ENCODE assay signal across 2 cellular contexts in the genomic region with DNA sequence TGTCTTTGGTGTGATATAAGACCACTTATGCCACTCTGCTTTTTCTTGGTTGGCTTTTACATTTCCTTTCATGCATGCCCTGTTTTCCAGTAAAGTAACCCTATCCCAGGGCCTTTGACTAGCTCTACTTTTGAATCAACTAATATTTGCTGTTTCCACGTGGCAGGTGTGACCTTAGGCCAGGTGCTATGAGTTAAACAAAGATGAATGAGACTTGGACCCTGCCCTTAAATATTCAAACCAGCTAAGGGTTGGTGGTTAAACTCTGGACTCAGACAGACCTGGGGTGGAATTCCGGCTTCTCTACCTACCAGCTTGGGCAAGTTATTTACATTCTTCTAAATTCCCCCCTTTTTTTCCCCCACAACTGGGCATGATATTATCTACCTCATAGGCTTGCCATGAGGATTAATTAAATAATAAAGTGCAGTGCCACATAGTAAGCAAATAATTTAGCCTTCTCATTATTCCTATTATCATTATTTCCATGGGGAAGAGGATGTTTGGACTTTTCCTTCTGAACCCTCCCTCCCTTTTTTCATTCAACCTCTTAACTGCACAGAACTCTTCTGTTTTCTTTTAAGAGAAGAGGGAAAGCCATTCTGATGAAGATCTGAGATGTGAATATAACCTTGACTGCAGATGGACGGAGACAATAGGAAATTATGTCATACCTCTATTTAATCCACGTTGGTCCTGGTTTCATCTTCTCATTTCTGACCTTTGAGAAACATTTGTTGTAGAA.
TF ChIP-seq lines count a peak whose summit lies in the region.

No MANE protein-coding gene starts in this region.

TF ChIP-seq in IMR-90, 13 proteins besides CTCF, POLR2A, EP300 and RAD21:
- no peak for TF ChIP-seq NFE2L2 (IDR thresholded peaks at IDR 0.05; ENCODE audit: low read depth, low read length)
- TF ChIP-seq, protein P1, sequence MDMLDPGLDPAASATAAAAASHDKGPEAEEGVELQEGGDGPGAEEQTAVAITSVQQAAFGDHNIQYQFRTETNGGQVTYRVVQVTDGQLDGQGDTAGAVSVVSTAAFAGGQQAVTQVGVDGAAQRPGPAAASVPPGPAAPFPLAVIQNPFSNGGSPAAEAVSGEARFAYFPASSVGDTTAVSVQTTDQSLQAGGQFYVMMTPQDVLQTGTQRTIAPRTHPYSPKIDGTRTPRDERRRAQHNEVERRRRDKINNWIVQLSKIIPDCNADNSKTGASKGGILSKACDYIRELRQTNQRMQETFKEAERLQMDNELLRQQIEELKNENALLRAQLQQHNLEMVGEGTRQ (IDR thresholded peaks at IDR 0.05; ENCODE audit: low read depth, low read length), result no peak

TF ChIP-seq in WTC11, 78 proteins besides CTCF, POLR2A, EP300 and RAD21:
- TF ChIP-seq FOXK1 (CRISPR knock-in tag; IDR thresholded peaks at IDR 0.05) (no peak), GABPB1 (CRISPR knock-in tag; IDR thresholded peaks at IDR 0.05) (peak; percentile 82)
